Comparison of ENCODE assay signal across 4 cellular contexts in the genomic region with DNA sequence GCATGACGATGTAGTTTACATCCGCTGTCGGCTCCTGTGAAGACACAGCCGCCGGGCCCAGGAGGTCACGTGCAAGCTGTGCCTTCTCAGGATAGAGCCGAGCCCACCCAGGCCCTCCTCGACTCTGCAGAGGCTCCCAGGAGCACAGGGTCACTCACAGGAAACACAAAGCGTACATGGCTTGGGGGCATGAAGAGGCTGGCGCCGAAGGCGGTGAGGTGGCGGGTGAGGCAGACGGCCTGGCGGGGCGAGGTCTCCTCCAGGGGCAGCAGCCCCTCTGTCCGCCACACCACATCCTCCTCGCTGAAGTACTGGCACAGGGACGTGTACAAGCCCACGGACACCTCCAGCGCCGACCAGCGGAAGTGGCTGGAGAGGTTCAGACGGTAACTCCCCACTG. TPM values are rescaled to one million over a fixed set of nuclear protein-coding genes. Genes with fewer than 3 reads are reported as not detected.
"Had no signal": no experiment of that assay in that cellular context is flagged by ENCODE, and none has a peak within 500 bp of the region (broad histone marks: within the 10 kb centered on the region; RNA-seq: fewer than 3 reads in every experiment).

No MANE protein-coding gene starts in this region.

RNA-seq across cellular contexts. Expression of gene NPIPA8, which starts 2.7 kb away (rescaled TPM):
- total RNA-seq: ascending aorta, cardiac muscle cell, dermis microvascular lymphatic vessel endothelial cell, fibroblast of lung had no signal
